ENCODE assay signal across 1 cellular context in the genomic region with DNA sequence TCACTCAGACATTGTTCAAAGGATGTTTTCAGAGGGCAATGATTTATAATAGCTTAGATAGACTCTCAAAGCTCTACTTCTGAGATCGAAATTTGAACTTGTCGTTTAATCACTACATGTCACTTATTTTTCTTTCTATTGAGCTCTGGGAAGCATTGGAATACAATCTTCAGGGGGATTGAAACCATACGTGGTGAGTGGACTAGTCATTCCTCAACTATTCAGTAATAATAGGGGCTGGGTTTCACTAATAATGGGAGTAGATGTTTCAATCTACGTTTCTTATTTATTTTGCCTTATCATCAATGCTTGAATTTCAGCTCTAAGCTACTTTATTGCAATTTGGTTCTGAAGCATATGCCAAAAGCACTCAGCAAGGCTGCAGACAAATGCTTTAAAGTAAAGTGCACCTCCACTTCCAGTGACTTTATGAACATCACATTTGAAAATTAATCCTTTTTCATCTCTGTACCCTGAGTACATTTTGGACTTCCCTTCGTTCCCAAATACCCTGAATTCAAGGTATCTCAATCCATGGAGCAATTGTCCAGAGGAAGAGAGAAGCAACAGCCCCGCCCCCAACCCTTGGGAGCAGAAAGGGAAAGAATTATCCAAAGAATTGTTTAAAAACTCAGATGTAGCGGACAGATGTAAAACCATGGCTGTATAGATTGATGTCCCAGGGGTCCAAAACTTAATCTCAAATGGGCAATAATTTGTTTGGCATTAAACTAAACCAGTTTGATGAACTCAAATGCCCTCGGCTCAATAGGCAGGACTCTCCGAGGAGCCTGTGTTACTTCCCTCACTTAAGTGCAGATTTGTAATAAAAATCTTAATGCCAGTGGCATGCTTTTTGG.
TF ChIP-seq lines count a peak whose summit lies in the region.

No MANE protein-coding gene starts in this region.

TF ChIP-seq in H1, 55 proteins besides CTCF, POLR2A, EP300 and RAD21:
- TF ChIP-seq, protein P1, sequence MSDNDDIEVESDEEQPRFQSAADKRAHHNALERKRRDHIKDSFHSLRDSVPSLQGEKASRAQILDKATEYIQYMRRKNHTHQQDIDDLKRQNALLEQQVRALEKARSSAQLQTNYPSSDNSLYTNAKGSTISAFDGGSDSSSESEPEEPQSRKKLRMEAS (IDR thresholded peaks at IDR 0.05), result no peak
- TF ChIP-seq, protein P2, sequence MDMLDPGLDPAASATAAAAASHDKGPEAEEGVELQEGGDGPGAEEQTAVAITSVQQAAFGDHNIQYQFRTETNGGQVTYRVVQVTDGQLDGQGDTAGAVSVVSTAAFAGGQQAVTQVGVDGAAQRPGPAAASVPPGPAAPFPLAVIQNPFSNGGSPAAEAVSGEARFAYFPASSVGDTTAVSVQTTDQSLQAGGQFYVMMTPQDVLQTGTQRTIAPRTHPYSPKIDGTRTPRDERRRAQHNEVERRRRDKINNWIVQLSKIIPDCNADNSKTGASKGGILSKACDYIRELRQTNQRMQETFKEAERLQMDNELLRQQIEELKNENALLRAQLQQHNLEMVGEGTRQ (IDR thresholded peaks at IDR 0.05; ENCODE audit: low read length), result no peak
- TF ChIP-seq, protein P3, sequence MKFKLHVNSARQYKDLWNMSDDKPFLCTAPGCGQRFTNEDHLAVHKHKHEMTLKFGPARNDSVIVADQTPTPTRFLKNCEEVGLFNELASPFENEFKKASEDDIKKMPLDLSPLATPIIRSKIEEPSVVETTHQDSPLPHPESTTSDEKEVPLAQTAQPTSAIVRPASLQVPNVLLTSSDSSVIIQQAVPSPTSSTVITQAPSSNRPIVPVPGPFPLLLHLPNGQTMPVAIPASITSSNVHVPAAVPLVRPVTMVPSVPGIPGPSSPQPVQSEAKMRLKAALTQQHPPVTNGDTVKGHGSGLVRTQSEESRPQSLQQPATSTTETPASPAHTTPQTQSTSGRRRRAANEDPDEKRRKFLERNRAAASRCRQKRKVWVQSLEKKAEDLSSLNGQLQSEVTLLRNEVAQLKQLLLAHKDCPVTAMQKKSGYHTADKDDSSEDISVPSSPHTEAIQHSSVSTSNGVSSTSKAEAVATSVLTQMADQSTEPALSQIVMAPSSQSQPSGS (IDR thresholded peaks at IDR 0.05; ENCODE audit: low read length), result no peak
- TF ChIP-seq TAF7 (optimal IDR thresholded peaks at IDR 0.05; ENCODE audit: borderline replicate concordance, low read depth, low read length) (no peak), JUND (IDR thresholded peaks at IDR 0.05; ENCODE audit: low read length) (no peak), GABPA (IDR thresholded peaks at IDR 0.05; ENCODE audit: borderline replicate concordance, insufficient read depth, low read length) (no peak), MAFK (IDR thresholded peaks at IDR 0.05; ENCODE audit: low read depth, low read length) (no peak), NRF1 (IDR thresholded peaks at IDR 0.05; ENCODE audit: low read depth, low read length) (no peak), TEAD4 (IDR thresholded peaks at IDR 0.05; ENCODE audit: low read depth, low read length) (no peak), CREB1 (IDR thresholded peaks at IDR 0.05) (no peak)
